24 cellular contexts compared by ENCODE assay signal in genomic region chr1:117817629-117818028, GRCh38.
DNase-seq lines count a peak whose midpoint lies in the region; ATAC-seq and TF ChIP-seq lines count a peak whose summit lies in the region.
"Had no signal": no experiment of that assay in that cellular context is flagged by ENCODE, and none has a peak within 500 bp of the region (broad histone marks: within the 10 kb centered on the region; RNA-seq: fewer than 3 reads in every experiment).

No MANE protein-coding gene starts in this region.

- no peak overlapping the region for H3K27ac ChIP-seq in HEK293 (ENCODE audit: extremely low read depth, low read depth, low read length)
- H3K27ac ChIP-seq: BLaER1, PC-9, SJSA1 had no signal

- no peaks in the 10 kb centered on the region for H3K9me3 ChIP-seq in HEK293 (ENCODE audit: control insufficient read depth, insufficient read depth, low read depth, low read length)
- H3K9me3 ChIP-seq: SJSA1 had no signal

- peak; percentile 86 for DNase-seq in DMS 273 (lab: John Stamatoyannopoulos, UW; ENCODE audit: unreplicated experiment)
- DNase-seq in NCI-H524 (lab: John Stamatoyannopoulos, UW), result peak; percentile 77 to 91
- peak; percentile 62 for DNase-seq in left lobe of liver (ENCODE audit: low spot score)
- no peak for DNase-seq in T-helper 2 cell
- DNase-seq in NCI-H69 (lab: John Stamatoyannopoulos, UW), result no peak
- DNase-seq: CD4-positive, CD25-positive, alpha-beta regulatory T cell; DMS53; H9; HFFc6; Karpas-422; NCI-H1092 treated with DMSO at 0.1 percent for 48 hours; NCI-H1436; NCI-H1930; NCI-H2107; NCI-H748 treated with DMSO at 0.1 percent for 48 hours; NK-92 treated with Interleukin-12 subunit alpha and Interleukin-12 subunit beta, amount 100 ng/mL, for 24 hours; PC-9; Right ventricle myocardium superior; RPMI8226 had no signal

- H3K4me1 ChIP-seq in HEK293 (ENCODE audit: control insufficient read depth, insufficient read depth, low read length), result no peaks in the 10 kb centered on the region
- H3K4me1 ChIP-seq: BLaER1 had no signal

- no peak for TF ChIP-seq CTCF in HEK293 (tag by site-specific recombination; IDR thresholded peaks at IDR 0.05)

- no peaks in the 10 kb centered on the region for H3K36me3 ChIP-seq in HEK293 (ENCODE audit: control insufficient read depth in 2 of 2, insufficient read depth in 1 of 2, low read length in 2 of 2)
- H3K36me3 ChIP-seq: BLaER1, SJSA1 had no signal

- ATAC-seq in left lobe of liver, result peak; percentile 54
- ATAC-seq in HG03280 (IDR thresholded peaks at IDR 0.05; ENCODE audit: unreplicated experiment), result no peak
- ATAC-seq: GM23338 had no signal

- POLR2A ChIA-PET in HEK293 (lab: Yijun Ruan, JAX), result no interaction called here

- H3K4me3 ChIP-seq in HEK293 (ENCODE audit: low read depth, low read length), result no peak overlapping the region
- H3K4me3 ChIP-seq: BLaER1, GM23338, PC-9, SJSA1 had no signal

- CTCF ChIA-PET in HEK293 (lab: Yijun Ruan, JAX), result no interaction called here

TF ChIP-seq in HEK293, 187 proteins besides CTCF, POLR2A, EP300 and RAD21:
- TF ChIP-seq ZNF701 (tag by site-specific recombination; IDR thresholded peaks at IDR 0.05) (no peak), SCRT2 (tag by site-specific recombination; IDR thresholded peaks at IDR 0.05) (peak; percentile 54), ZNF600 (tag by site-specific recombination; IDR thresholded peaks at IDR 0.05) (no peak), ZNF529 (tag by site-specific recombination; IDR thresholded peaks at IDR 0.05; ENCODE audit: insufficient replicate concordance) (no peak)
- TF ChIP-seq, protein P1, sequence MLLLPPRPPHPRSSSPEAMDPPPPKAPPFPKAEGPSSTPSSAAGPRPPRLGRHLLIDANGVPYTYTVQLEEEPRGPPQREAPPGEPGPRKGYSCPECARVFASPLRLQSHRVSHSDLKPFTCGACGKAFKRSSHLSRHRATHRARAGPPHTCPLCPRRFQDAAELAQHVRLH (tag by site-specific recombination; IDR thresholded peaks at IDR 0.05), result no peak

Comparison
In these comparisons a context has a peak if more than half of its experiments do, and no peak if none do; other contexts are left out.
1. DNase-seq: peak in DMS 273 (single experiment), NCI-H524 (2 of 2) and left lobe of liver (single experiment); none in T-helper 2 cell (0 of 5) and NCI-H69 (single experiment).